Comparison of ENCODE assay signal across 1 cellular context in genomic region chr2:45649855-45650806, GRCh38.
TF ChIP-seq lines count a peak whose summit lies in the region.

No MANE protein-coding gene starts in this region.

TF ChIP-seq in HepG2, 621 proteins besides CTCF, POLR2A, EP300 and RAD21 (continued from another document and continues in another):
- TF ChIP-seq, protein P1, sequence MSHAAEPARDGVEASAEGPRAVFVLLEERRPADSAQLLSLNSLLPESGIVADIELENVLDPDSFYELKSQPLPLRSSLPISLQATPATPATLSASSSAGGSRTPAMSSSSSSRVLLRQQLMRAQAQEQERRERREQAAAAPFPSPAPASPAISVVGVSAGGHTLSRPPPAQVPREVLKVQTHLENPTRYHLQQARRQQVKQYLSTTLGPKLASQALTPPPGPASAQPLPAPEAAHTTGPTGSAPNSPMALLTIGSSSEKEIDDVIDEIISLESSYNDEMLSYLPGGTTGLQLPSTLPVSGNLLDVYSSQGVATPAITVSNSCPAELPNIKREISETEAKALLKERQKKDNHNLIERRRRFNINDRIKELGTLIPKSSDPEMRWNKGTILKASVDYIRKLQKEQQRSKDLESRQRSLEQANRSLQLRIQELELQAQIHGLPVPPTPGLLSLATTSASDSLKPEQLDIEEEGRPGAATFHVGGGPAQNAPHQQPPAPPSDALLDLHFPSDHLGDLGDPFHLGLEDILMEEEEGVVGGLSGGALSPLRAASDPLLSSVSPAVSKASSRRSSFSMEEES (CRISPR knock-in tag; IDR thresholded peaks at IDR 0.05): peak; percentile 63; the same call in 1 of the 2 replicates
- TF ChIP-seq MBNL3 (CRISPR knock-in tag; conservative IDR thresholded peaks at IDR 0.05) (no peak), ZNF792 (CRISPR knock-in tag; IDR thresholded peaks at IDR 0.05) (no peak), ZSCAN20 (CRISPR knock-in tag; IDR thresholded peaks at IDR 0.05; ENCODE audit: borderline replicate concordance) (no peak), ZNF557 (CRISPR knock-in tag; IDR thresholded peaks at IDR 0.05) (no peak), FOXC1 (CRISPR knock-in tag; IDR thresholded peaks at IDR 0.05; ENCODE audit: borderline replicate concordance) (peak; percentile 84; the same call in 1 of the 2 replicates), ZNF607 (CRISPR knock-in tag; IDR thresholded peaks at IDR 0.05; ENCODE audit: borderline replicate concordance) (peak; percentile 65; the same call in 1 of the 2 replicates), NRL (CRISPR knock-in tag; IDR thresholded peaks at IDR 0.05; ENCODE audit: borderline replicate concordance) (no peak), RBM22 (optimal IDR thresholded peaks at IDR 0.05; ENCODE audit: low read length) (peak; percentile 4), HMGXB3 (CRISPR knock-in tag; IDR thresholded peaks at IDR 0.05; ENCODE audit: borderline replicate concordance) (0 out of 2 replicates have a peak, but pooled peaks have one; percentile 24), TRAFD1 (CRISPR knock-in tag; IDR thresholded peaks at IDR 0.05; ENCODE audit: borderline replicate concordance) (no peak), KDM6A (CRISPR knock-in tag; IDR thresholded peaks at IDR 0.05; ENCODE audit: low read depth) (no peak), CREB1 (IDR thresholded peaks at IDR 0.05) (no peak), CREB1 (CRISPR knock-in tag; IDR thresholded peaks at IDR 0.05) (no peak), POLR2G (IDR thresholded peaks at IDR 0.05; ENCODE audit: low read depth, low read length) (peak; percentile 83), PLRG1 (conservative IDR thresholded peaks at IDR 0.05) (no peak), ZNF512B (CRISPR knock-in tag; IDR thresholded peaks at IDR 0.05; ENCODE audit: borderline replicate concordance) (no peak), JDP2 (CRISPR knock-in tag; IDR thresholded peaks at IDR 0.05; ENCODE audit: borderline replicate concordance) (no peak), NR2F2 (IDR thresholded peaks at IDR 0.05; ENCODE audit: borderline replicate concordance, low read depth) (peak; percentile 45; the same call in 1 of the 2 replicates), HES4 (CRISPR knock-in tag; IDR thresholded peaks at IDR 0.05; ENCODE audit: borderline replicate concordance) (no peak), SSRP1 (CRISPR knock-in tag; IDR thresholded peaks at IDR 0.05) (no peak), RCOR2 (CRISPR knock-in tag; IDR thresholded peaks at IDR 0.05) (no peak), ZNF768 (CRISPR knock-in tag; IDR thresholded peaks at IDR 0.05) (peak; percentile 55; the same call in 1 of the 2 replicates), ZFP41 (CRISPR knock-in tag; IDR thresholded peaks at IDR 0.05; ENCODE audit: borderline replicate concordance) (no peak), ZNF350 (CRISPR knock-in tag; IDR thresholded peaks at IDR 0.05; ENCODE audit: borderline replicate concordance, low read depth) (peak; percentile 46; the same call in 1 of the 2 replicates), REPIN1 (CRISPR knock-in tag; IDR thresholded peaks at IDR 0.05; ENCODE audit: borderline replicate concordance, low read depth) (0 out of 2 replicates have a peak, but pooled peaks have one; percentile 6), ZNF670 (CRISPR knock-in tag; IDR thresholded peaks at IDR 0.05; ENCODE audit: borderline replicate concordance) (no peak), MIER3 (CRISPR knock-in tag; IDR thresholded peaks at IDR 0.05; ENCODE audit: borderline replicate concordance) (0 out of 2 replicates have a peak, but pooled peaks have one; percentile 29), SIN3B (IDR thresholded peaks at IDR 0.05; ENCODE audit: low read length) (no peak), TAF1 (CRISPR knock-in tag; IDR thresholded peaks at IDR 0.05) (0 out of 2 replicates have a peak, but pooled peaks have one; percentile 35), ZNF136 (CRISPR knock-in tag; IDR thresholded peaks at IDR 0.05; ENCODE audit: low read depth) (no peak), ZNF567 (CRISPR knock-in tag; IDR thresholded peaks at IDR 0.05; ENCODE audit: borderline replicate concordance) (peak; percentile 21; the same call in 1 of the 2 replicates), ELF1 (CRISPR knock-in tag; IDR thresholded peaks at IDR 0.05) (0 out of 2 replicates have a peak, but pooled peaks have one; percentile 28)
- TF ChIP-seq, protein P2, sequence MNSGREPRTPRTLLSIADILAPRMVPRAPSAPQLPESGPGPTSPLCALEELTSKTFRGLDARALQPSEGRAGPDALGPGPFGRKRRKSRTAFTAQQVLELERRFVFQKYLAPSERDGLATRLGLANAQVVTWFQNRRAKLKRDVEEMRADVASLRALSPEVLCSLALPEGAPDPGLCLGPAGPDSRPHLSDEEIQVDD (CRISPR knock-in tag; IDR thresholded peaks at IDR 0.05; ENCODE audit: borderline replicate concordance): 0 out of 2 replicates have a peak, but pooled peaks have one; percentile 41
- TF ChIP-seq, protein P3, sequence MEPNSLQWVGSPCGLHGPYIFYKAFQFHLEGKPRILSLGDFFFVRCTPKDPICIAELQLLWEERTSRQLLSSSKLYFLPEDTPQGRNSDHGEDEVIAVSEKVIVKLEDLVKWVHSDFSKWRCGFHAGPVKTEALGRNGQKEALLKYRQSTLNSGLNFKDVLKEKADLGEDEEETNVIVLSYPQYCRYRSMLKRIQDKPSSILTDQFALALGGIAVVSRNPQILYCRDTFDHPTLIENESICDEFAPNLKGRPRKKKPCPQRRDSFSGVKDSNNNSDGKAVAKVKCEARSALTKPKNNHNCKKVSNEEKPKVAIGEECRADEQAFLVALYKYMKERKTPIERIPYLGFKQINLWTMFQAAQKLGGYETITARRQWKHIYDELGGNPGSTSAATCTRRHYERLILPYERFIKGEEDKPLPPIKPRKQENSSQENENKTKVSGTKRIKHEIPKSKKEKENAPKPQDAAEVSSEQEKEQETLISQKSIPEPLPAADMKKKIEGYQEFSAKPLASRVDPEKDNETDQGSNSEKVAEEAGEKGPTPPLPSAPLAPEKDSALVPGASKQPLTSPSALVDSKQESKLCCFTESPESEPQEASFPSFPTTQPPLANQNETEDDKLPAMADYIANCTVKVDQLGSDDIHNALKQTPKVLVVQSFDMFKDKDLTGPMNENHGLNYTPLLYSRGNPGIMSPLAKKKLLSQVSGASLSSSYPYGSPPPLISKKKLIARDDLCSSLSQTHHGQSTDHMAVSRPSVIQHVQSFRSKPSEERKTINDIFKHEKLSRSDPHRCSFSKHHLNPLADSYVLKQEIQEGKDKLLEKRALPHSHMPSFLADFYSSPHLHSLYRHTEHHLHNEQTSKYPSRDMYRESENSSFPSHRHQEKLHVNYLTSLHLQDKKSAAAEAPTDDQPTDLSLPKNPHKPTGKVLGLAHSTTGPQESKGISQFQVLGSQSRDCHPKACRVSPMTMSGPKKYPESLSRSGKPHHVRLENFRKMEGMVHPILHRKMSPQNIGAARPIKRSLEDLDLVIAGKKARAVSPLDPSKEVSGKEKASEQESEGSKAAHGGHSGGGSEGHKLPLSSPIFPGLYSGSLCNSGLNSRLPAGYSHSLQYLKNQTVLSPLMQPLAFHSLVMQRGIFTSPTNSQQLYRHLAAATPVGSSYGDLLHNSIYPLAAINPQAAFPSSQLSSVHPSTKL (CRISPR knock-in tag; IDR thresholded peaks at IDR 0.05): peak; percentile 49; the same call in 1 of the 2 replicates
- TF ChIP-seq, protein P4, sequence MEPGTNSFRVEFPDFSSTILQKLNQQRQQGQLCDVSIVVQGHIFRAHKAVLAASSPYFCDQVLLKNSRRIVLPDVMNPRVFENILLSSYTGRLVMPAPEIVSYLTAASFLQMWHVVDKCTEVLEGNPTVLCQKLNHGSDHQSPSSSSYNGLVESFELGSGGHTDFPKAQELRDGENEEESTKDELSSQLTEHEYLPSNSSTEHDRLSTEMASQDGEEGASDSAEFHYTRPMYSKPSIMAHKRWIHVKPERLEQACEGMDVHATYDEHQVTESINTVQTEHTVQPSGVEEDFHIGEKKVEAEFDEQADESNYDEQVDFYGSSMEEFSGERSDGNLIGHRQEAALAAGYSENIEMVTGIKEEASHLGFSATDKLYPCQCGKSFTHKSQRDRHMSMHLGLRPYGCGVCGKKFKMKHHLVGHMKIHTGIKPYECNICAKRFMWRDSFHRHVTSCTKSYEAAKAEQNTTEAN (CRISPR knock-in tag; conservative IDR thresholded peaks at IDR 0.05): peak; percentile 89
- TF ChIP-seq, protein P5, sequence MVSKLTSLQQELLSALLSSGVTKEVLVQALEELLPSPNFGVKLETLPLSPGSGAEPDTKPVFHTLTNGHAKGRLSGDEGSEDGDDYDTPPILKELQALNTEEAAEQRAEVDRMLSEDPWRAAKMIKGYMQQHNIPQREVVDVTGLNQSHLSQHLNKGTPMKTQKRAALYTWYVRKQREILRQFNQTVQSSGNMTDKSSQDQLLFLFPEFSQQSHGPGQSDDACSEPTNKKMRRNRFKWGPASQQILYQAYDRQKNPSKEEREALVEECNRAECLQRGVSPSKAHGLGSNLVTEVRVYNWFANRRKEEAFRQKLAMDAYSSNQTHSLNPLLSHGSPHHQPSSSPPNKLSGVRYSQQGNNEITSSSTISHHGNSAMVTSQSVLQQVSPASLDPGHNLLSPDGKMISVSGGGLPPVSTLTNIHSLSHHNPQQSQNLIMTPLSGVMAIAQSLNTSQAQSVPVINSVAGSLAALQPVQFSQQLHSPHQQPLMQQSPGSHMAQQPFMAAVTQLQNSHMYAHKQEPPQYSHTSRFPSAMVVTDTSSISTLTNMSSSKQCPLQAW (CRISPR knock-in tag; IDR thresholded peaks at IDR 0.05): peak; percentile 68; the same call in 1 of the 2 replicates
- TF ChIP-seq, protein P6, sequence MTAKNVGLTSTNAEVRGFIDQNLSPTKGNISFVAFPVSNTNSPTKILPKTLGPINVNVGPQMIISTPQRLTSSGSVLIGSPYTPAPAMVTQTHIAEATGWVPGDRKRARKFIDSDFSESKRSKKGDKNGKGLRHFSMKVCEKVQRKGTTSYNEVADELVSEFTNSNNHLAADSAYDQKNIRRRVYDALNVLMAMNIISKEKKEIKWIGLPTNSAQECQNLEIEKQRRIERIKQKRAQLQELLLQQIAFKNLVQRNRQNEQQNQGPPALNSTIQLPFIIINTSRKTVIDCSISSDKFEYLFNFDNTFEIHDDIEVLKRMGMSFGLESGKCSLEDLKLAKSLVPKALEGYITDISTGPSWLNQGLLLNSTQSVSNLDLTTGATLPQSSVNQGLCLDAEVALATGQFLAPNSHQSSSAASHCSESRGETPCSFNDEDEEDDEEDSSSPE (CRISPR knock-in tag; IDR thresholded peaks at IDR 0.05): peak; percentile 51; the same call in 1 of the 2 replicates
- TF ChIP-seq, protein P7, sequence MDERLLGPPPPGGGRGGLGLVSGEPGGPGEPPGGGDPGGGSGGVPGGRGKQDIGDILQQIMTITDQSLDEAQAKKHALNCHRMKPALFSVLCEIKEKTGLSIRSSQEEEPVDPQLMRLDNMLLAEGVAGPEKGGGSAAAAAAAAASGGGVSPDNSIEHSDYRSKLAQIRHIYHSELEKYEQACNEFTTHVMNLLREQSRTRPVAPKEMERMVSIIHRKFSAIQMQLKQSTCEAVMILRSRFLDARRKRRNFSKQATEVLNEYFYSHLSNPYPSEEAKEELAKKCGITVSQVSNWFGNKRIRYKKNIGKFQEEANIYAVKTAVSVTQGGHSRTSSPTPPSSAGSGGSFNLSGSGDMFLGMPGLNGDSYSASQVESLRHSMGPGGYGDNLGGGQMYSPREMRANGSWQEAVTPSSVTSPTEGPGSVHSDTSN (CRISPR knock-in tag; IDR thresholded peaks at IDR 0.05): no peak
